Comparison of ENCODE assay signal across 9 cellular contexts in genomic region chr18:79528846-79529245, GRCh38.
DNase-seq lines count a peak whose midpoint lies in the region; ATAC-seq, FAIRE-seq and TF ChIP-seq lines count a peak whose summit lies in the region.
"Had no signal": no experiment of that assay in that cellular context is flagged by ENCODE, and none has a peak within 500 bp of the region (broad histone marks: within the 10 kb centered on the region; RNA-seq: fewer than 3 reads in every experiment).

No MANE protein-coding gene starts in this region.

- H3K27me3 ChIP-seq in DND-41 (ENCODE audit: insufficient read depth, low read length, poor library complexity) (no peaks in the 10 kb centered on the region), ovary (no peaks in the 10 kb centered on the region), upper lobe of right lung (no peaks in the 10 kb centered on the region)

- no peaks in the 10 kb centered on the region for H4K20me1 ChIP-seq in DND-41 (ENCODE audit: insufficient read depth, low read length)

- peaks cover 9% of the 10 kb centered on the region for H3K4me1 ChIP-seq in DND-41 (ENCODE audit: insufficient read depth, low read length)
- H3K4me1 ChIP-seq in ovary (ENCODE audit: insufficient read depth) = no peaks in the 10 kb centered on the region
- H3K4me1 ChIP-seq in upper lobe of right lung = peaks cover 8% of the 10 kb centered on the region

- no peak overlapping the region for H3K4me3 ChIP-seq in DND-41 (ENCODE audit: low read depth in 1 of 2, low read length in 2 of 2)
- H3K4me3 ChIP-seq in foreskin fibroblast (ENCODE audit: low read depth in 1 of 2, low read length in 2 of 2) = no peak overlapping the region
- no peak overlapping the region for H3K4me3 ChIP-seq in ovary
- H3K4me3 ChIP-seq in upper lobe of right lung = no peak overlapping the region

- no peak for TF ChIP-seq POLR2A in ovary (IDR thresholded peaks at IDR 0.05)

- TF ChIP-seq CTCF in DND-41 (IDR thresholded peaks at IDR 0.05; ENCODE audit: borderline replicate concordance, extremely low read depth, low read length, poor library complexity, severe bottlenecking) (peak; percentile 89), foreskin fibroblast (IDR thresholded peaks at IDR 0.05; ENCODE audit: low read depth, low read length) (peak; percentile 83), ovary (IDR thresholded peaks at IDR 0.05) (peak; percentile 65 to 82 (median 71)), upper lobe of right lung (IDR thresholded peaks at IDR 0.05) (peak; percentile 88)

- WGBS in ovary, 3 donors = 40 to 45% (median 43%) methylated on average over 26 of the region's 26 CpGs

- H3K27ac ChIP-seq in DND-41 (ENCODE audit: low read length) = no peak overlapping the region
- H3K27ac ChIP-seq in ovary = no peak overlapping the region
- no peak overlapping the region for H3K27ac ChIP-seq in upper lobe of right lung

- H3K9ac ChIP-seq in DND-41 (ENCODE audit: low read depth, low read length) = no peak overlapping the region

- DNase-seq in DND-41 = peak; percentile 66
- DNase-seq in RCC 7860 (ENCODE audit: low spot score) = peak; percentile 29
- peak; percentile 52 to 59 for DNase-seq in activated T-helper 1 cell treated with anti-CD3 and anti-CD28 coated beads, Interleukin-2, amount 50 U/mL, for 16 hours (ENCODE audit: low read depth in 1 of 2, low spot score in 1 of 2)
- peak; percentile 37 to 79 for DNase-seq in foreskin fibroblast
- peak; percentile 53 to 76 (median 71) for DNase-seq in ovary
- peak; percentile 61 for DNase-seq in upper lobe of right lung

- intact Hi-C loops in ovary (cut with DNase I) = loop anchor here (2.0 to 5.0 kb wide), 5 partner anchors 113 to 150 kb away; partner anchors contain the start of gene NFATC1 (in 1 of the 4)
- intact Hi-C loops in upper lobe of right lung (cut with DNase I) = loop anchor here (5.0 kb wide), 1 partner anchor 147 kb away; no protein-coding TSS in a partner anchor

- H3K9me3 ChIP-seq in DND-41 (ENCODE audit: insufficient read depth, low read length, severe bottlenecking) = no peaks in the 10 kb centered on the region
- no peaks in the 10 kb centered on the region for H3K9me3 ChIP-seq in ovary
- no peaks in the 10 kb centered on the region for H3K9me3 ChIP-seq in upper lobe of right lung

- FAIRE-seq in RCC 7860 (lab: Jason Lieb, UNC) = no peak
- FAIRE-seq: endometrium had no signal

- TF ChIP-seq EP300 in ovary (IDR thresholded peaks at IDR 0.05) = no peak

- H3K4me2 ChIP-seq in DND-41 (ENCODE audit: insufficient read depth, low read length) = no peak overlapping the region

- no peak overlapping the region for H2AFZ ChIP-seq in DND-41 (ENCODE audit: low read depth, low read length)

- peak; percentile 64; the same call in 2 of the 3 replicates for ATAC-seq in DND-41 (ENCODE audit: insufficient read depth, low read depth)
- peak; percentile 43 for ATAC-seq in HG03521 (IDR thresholded peaks at IDR 0.05; ENCODE audit: unreplicated experiment)
- peak; percentile 59 for ATAC-seq in upper lobe of right lung
- ATAC-seq in GM19467 (IDR thresholded peaks at IDR 0.05; ENCODE audit: unreplicated experiment) = no peak

- H3K79me2 ChIP-seq in DND-41 (ENCODE audit: insufficient read depth, low read length) = no peaks in the 10 kb centered on the region

- H3K36me3 ChIP-seq in DND-41 (ENCODE audit: insufficient read depth, low read length) (peaks cover 6% of the 10 kb centered on the region; the same call in 1 of the 2 replicates), ovary (no peaks in the 10 kb centered on the region), upper lobe of right lung (peaks cover 11% of the 10 kb centered on the region)
